In the genomic region with DNA sequence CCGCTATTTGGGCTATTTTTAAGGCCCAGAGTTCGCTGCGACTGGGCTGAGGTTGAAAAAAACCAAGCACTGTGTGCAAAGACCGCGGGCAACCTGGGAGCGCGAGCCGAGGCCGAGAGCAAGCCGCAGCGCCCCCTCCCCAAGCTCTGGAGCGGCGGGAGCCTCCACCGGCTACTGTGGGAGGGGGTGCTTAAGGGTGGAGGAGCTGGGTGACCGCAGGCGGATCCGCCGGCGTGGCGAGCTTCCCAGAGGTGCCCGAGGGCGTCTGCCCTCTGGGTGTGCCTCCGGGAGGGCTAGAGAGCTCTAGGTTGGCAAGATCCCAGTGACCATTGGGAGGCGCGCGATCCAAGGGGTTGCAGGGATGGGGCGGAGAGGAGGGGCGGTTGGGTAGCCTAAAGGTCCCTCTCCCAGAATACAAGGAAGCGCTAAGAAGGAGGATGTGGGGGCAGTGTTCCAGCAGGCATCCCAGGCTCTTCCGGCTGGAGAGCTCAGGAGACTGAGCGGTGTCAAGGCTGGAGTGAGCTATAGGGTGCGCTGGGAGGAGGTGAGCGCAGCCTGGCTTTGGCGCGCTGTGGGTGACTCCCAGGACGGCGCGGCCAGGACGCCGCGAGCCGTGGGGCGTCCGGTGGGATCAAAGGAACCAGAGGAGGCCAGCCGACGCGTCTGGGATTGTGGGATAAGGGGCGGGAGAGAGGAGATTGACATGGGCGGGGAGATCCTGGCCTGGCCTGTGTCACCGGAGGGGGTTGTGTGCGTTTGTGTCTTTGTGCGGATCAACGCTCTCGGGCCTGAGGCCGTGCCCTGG, we compare ENCODE assay signal across 11 cellular contexts. TPM values are rescaled to one million over a fixed set of nuclear protein-coding genes. Genes with fewer than 3 reads are reported as not detected.
DNase-seq lines count a peak whose midpoint lies in the region; ATAC-seq, FAIRE-seq and TF ChIP-seq lines count a peak whose summit lies in the region.
"Had no signal": no experiment of that assay in that cellular context is flagged by ENCODE, and none has a peak within 500 bp of the region (broad histone marks: within the 10 kb centered on the region; RNA-seq: fewer than 3 reads in every experiment).

No MANE protein-coding gene starts in this region.

- H3K23me2 ChIP-seq in H1 (ENCODE audit: low read depth, low read length), result peaks cover 4% of the 10 kb centered on the region; the same call in 1 of the 2 replicates

- H2BK20ac ChIP-seq in H1 (ENCODE audit: low read length), result no peak overlapping the region

- peak overlapping the region; percentile 79 for H3K4me2 ChIP-seq in H1 (ENCODE audit: insufficient read depth in 1 of 2, low read depth in 2 of 2, low read length in 2 of 2)

- H3K27ac ChIP-seq in H1 (ENCODE audit: low read depth, low read length), result no peak overlapping the region
- H3K27ac ChIP-seq: tibial artery had no signal

- H4K8ac ChIP-seq in H1 (ENCODE audit: extremely low read depth, insufficient read depth, low read length), result no peak overlapping the region; the same call in 1 of the 2 replicates

- peaks cover 0 to 20% (median 13%) of the 10 kb centered on the region in 4 experiments; a peak in 5 of 7 replicates for H3K4me1 ChIP-seq in H1 (replicated peaks in 1 of 4; ENCODE audit: control insufficient read depth in 3 of 4, insufficient read depth in 4 of 4, low read length in 3 of 4)

- H3K4me3 ChIP-seq in H1 (ENCODE audit: extremely low read depth in 1 of 4, insufficient read depth in 2 of 4, low read depth in 3 of 4, low read length in 4 of 4), result peak overlapping the region; percentile 22 to 52 (median 33); a peak in 6 of 8 replicates

- no peaks in the 10 kb centered on the region for H3K79me2 ChIP-seq in H1 (ENCODE audit: control insufficient read depth in 1 of 2, insufficient read depth in 2 of 2, low read length in 2 of 2)

- H3K56ac ChIP-seq in H1 (replicated peaks; ENCODE audit: insufficient read length, low read depth, low read length), result no peak overlapping the region

- no peak overlapping the region for H3K4ac ChIP-seq in H1 (replicated peaks; ENCODE audit: insufficient read length, low read depth, low read length)

- FAIRE-seq in H1 (lab: Jason Lieb, UNC), result no peak

- TF ChIP-seq EP300 in H1 (IDR thresholded peaks at IDR 0.05; ENCODE audit: borderline replicate concordance in 1 of 2, low read depth in 2 of 2, low read length in 2 of 2), result no peak

- no peak overlapping the region for H3K4me3 Mint-ChIP-seq in T-helper 2 cell treated with Interferon-gamma antibody and Interleukin-4, amounts not matched to agents 5 μg/mL and 100 μg/mL, for 36 hours

- H2AFZ ChIP-seq in H1 (ENCODE audit: low read length), result no peak overlapping the region

- no peak overlapping the region for H4K5ac ChIP-seq in H1 (ENCODE audit: insufficient read length, low read depth, low read length)

- H4K20me1 ChIP-seq in H1 (replicated peaks in 1 of 2; ENCODE audit: control insufficient read depth in 1 of 2, insufficient read depth in 2 of 2, low read length in 2 of 2), result peaks cover 26 to 34% of the 10 kb centered on the region in 2 experiments

- no peak overlapping the region for H2BK120ac ChIP-seq in H1 (replicated peaks; ENCODE audit: low read depth, low read length)

- 2% methylated on average over 44 of the region's 55 CpGs; no CpG with 5 or more reads in 1 of the 2 experiments for WGBS in H1 (ENCODE audit: extremely low coverage in 1 of 2, insufficient coverage in 1 of 2, insufficient read length in 1 of 2, insufficient replicate concordance in 2 of 2, low coverage in 1 of 2, low lambda C conversion rate in 2 of 2, missing lambda C conversion rate in 1 of 2), 2 experiments

- no peak overlapping the region for H3K27ac Mint-ChIP-seq in T-helper 2 cell treated with Interferon-gamma antibody and Interleukin-4, amounts not matched to agents 5 μg/mL and 100 μg/mL, for 36 hours

- no peak for TF ChIP-seq POLR2A in H1 (IDR thresholded peaks at IDR 0.05; ENCODE audit: control extremely low read depth in 1 of 2, low read depth in 2 of 2, low read length in 2 of 2)

- no peak overlapping the region for H2AK5ac ChIP-seq in H1 (ENCODE audit: low read depth, low read length)

- peaks cover 3% of the 10 kb centered on the region for H3K4me1 Mint-ChIP-seq in T-helper 2 cell treated with Interferon-gamma antibody and Interleukin-4, amounts not matched to agents 5 μg/mL and 100 μg/mL, for 36 hours (ENCODE audit: low read depth)

- no peaks in the 10 kb centered on the region for H3K9me3 ChIP-seq in H1 (ENCODE audit: insufficient read depth in 2 of 2, low read depth in 1 of 2, low read length in 1 of 2)
- H3K9me3 ChIP-seq: tibial artery had no signal

- no peak overlapping the region; the same call in none of the 2 replicates for H3K18ac ChIP-seq in H1 (ENCODE audit: extremely low read depth, low read length)

- H3K23ac ChIP-seq in H1 (ENCODE audit: insufficient read length), result no peak overlapping the region

- H3K14ac ChIP-seq in H1 (ENCODE audit: insufficient read length), result no peak overlapping the region

- CTCF ChIA-PET in H1 (lab: Charles Lee; ENCODE audit: partially characterized antibody), result interaction anchor here (0.6 to 10.2 kb wide), 9 partner anchors 10 to 635 kb away, joined by 3 to 150 read pairs (median 3); a partner anchor contains a TSS

- H4K91ac ChIP-seq in H1 (replicated peaks; ENCODE audit: insufficient read length, low read length), result no peak overlapping the region

- H3K79me1 ChIP-seq in H1 (ENCODE audit: low read depth, low read length), result no peaks in the 10 kb centered on the region

- peak overlapping the region; percentile 80; the same call in 1 of the 2 replicates for H2BK12ac ChIP-seq in H1 (ENCODE audit: low read depth, low read length)

- TF ChIP-seq CTCF in H1 (IDR thresholded peaks at IDR 0.05; ENCODE audit: control extremely low read depth in 1 of 3, insufficient read depth in 1 of 3, low read depth in 1 of 3, low read length in 3 of 3), result peak; percentile 51 to 57 (median 52)

- H3K36me3 Mint-ChIP-seq in T-helper 2 cell treated with Interferon-gamma antibody and Interleukin-4, amounts not matched to agents 5 μg/mL and 100 μg/mL, for 36 hours (ENCODE audit: low read depth), result peaks cover 2% of the 10 kb centered on the region

- no peak overlapping the region for H3K9ac ChIP-seq in H1 (replicated peaks in 1 of 4; ENCODE audit: extremely low read depth in 1 of 4, low read depth in 3 of 4, low read length in 3 of 4)

- peaks cover 94 to 100% (median 99%) of the 10 kb centered on the region in 4 experiments for H3K27me3 ChIP-seq in H1 (replicated peaks in 1 of 4; ENCODE audit: control insufficient read depth in 3 of 4, extremely low read depth in 1 of 4, insufficient read depth in 3 of 4, low read length in 3 of 4)

- H2BK5ac ChIP-seq in H1 (ENCODE audit: low read depth, low read length), result no peak overlapping the region

- ATAC-seq in GM18519 (IDR thresholded peaks at IDR 0.05; ENCODE audit: low FRiP score, unreplicated experiment), result no peak

- H3K36me3 ChIP-seq in H1 (ENCODE audit: control insufficient read depth in 2 of 4, insufficient read depth in 4 of 4, low read length in 3 of 4), result no peaks in the 10 kb centered on the region; a peak in 1 of 8 replicates
- H3K36me3 ChIP-seq: tibial artery had no signal

- peak; percentile 62 to 70 for TF ChIP-seq RAD21 in H1 (IDR thresholded peaks at IDR 0.05 in 1 of 2, conservative IDR thresholded peaks at IDR 0.05 in 1 of 2; ENCODE audit: low read depth in 2 of 2, low read length in 2 of 2)

- DNase-seq in HK-2 (ENCODE audit: unreplicated experiment) (peak; percentile 26), NCI-H460 (ENCODE audit: extremely low read depth, low read depth) (peak; percentile 25), H1 (ENCODE audit: low read depth in 1 of 2, low spot score in 2 of 2) (peak in 1 of 2 experiments; percentile 84), putamen (ENCODE audit: low spot score) (peak; percentile 8), hepatic stellate cell (ENCODE audit: low spot score) (no peak), glomerular visceral epithelial cell (ENCODE audit: extremely low spot score) (no peak)
- DNase-seq in T-helper 2 cell treated with Interferon-gamma antibody and Interleukin-4, amounts not matched to agents 5 μg/mL and 100 μg/mL, for 36 hours (ENCODE audit: low spot score), result no peak
- DNase-seq: activated effector memory CD4-positive, alpha-beta T cell treated with anti-CD3 and anti-CD28 coated beads, Interleukin-2, amount 50 U/mL, for 16 hours; tibial artery had no signal

- POLR2A ChIA-PET in H1 (lab: Charles Lee; ENCODE audit: partially characterized antibody), result interaction anchor here (1.1 to 2.3 kb wide), 6 partner anchors 10 to 27 kb away, joined by 4 to 10 read pairs (median 4); a partner anchor contains a TSS

- peaks cover 95% of the 10 kb centered on the region for H3K27me3 Mint-ChIP-seq in T-helper 2 cell treated with Interferon-gamma antibody and Interleukin-4, amounts not matched to agents 5 μg/mL and 100 μg/mL, for 36 hours (ENCODE audit: low read depth)

- H3K9me3 Mint-ChIP-seq in T-helper 2 cell treated with Interferon-gamma antibody and Interleukin-4, amounts not matched to agents 5 μg/mL and 100 μg/mL, for 36 hours, result no peaks in the 10 kb centered on the region

- H2BK15ac ChIP-seq in H1 (ENCODE audit: low read length), result no peak overlapping the region

RNA-seq across cellular contexts. Expression of a gene that starts 8.0 kb away (rescaled TPM):
- total RNA-seq in NCI-H460 (2014; rRNA removed; shearing (Covaris generic)), result not detected in 2 replicates
- not detected in 2 replicates for polyA plus RNA-seq in NCI-H460 (2014; cell fraction: nucleus; rRNA removed)
- not detected in 2 replicates for total RNA-seq in H1 (2021; fragmentation: NEBNext Ultra II Directional; extraction: Animal tissue kit (Norgen Biotek cat#: 25700))
- 0.06 TPM in 1 of 2 replicates, not detected in the other for polyA plus RNA-seq in H1 (2011; rRNA removed)
- not detected for polyA plus RNA-seq in H1 (2011; cell fraction: cytosol; rRNA removed)
- 0.17 TPM for polyA plus RNA-seq in H1 (2011; cell fraction: nucleus; rRNA removed)
- polyA plus RNA-seq in H1 (2012, experiment 1 of 2), result not detected in 4 replicates
- not detected for polyA plus RNA-seq in H1 (2012, experiment 2 of 2)
- not detected for polyA plus RNA-seq in H1 (2013, experiment 1 of 2)
- 0.06 TPM for polyA plus RNA-seq in H1 (2013, experiment 2 of 2)
- 0.22 TPM in 1 of 2 replicates, not detected in the other for polyA minus RNA-seq in H1 (2011; rRNA and poly(A)+ RNA removed)
- polyA minus RNA-seq in H1 (2011; cell fraction: cytosol; rRNA and poly(A)+ RNA removed), result not detected
- polyA minus RNA-seq in H1 (2011; cell fraction: nucleus; rRNA and poly(A)+ RNA removed), result 0.60 TPM
- total RNA-seq: pulmonary artery endothelial cell had no signal

RNA-seq across cellular contexts. Expression of a gene that starts 11.2 kb away (rescaled TPM):
- total RNA-seq in NCI-H460 (2014; rRNA removed; shearing (Covaris generic)), result 0.12 and 0.17 TPM in 2 replicates
- polyA plus RNA-seq in NCI-H460 (2014; cell fraction: nucleus; rRNA removed), result 0.32 and 0.47 TPM in 2 replicates
- not detected in 2 replicates for total RNA-seq in H1 (2021; fragmentation: NEBNext Ultra II Directional; extraction: Animal tissue kit (Norgen Biotek cat#: 25700))
- not detected in 2 replicates for polyA plus RNA-seq in H1 (2011; rRNA removed)
- polyA plus RNA-seq in H1 (2011; cell fraction: cytosol; rRNA removed), result not detected
- not detected for polyA plus RNA-seq in H1 (2011; cell fraction: nucleus; rRNA removed)
- not detected in 4 replicates for polyA plus RNA-seq in H1 (2012, experiment 1 of 2)
- not detected for polyA plus RNA-seq in H1 (2012, experiment 2 of 2)
- polyA plus RNA-seq in H1 (2013, experiment 1 of 2), result 0.06 TPM
- not detected for polyA plus RNA-seq in H1 (2013, experiment 2 of 2)
- not detected in 2 replicates for polyA minus RNA-seq in H1 (2011; rRNA and poly(A)+ RNA removed)
- polyA minus RNA-seq in H1 (2011; cell fraction: cytosol; rRNA and poly(A)+ RNA removed), result not detected
- not detected for polyA minus RNA-seq in H1 (2011; cell fraction: nucleus; rRNA and poly(A)+ RNA removed)
- total RNA-seq: pulmonary artery endothelial cell had no signal

Comparison
In these comparisons a context has a peak if more than half of its experiments do, and no peak if none do; other contexts are left out.
1. DNase-seq: peak in HK-2 (single experiment), NCI-H460 (single experiment) and putamen (single experiment); none in hepatic stellate cell (single experiment), glomerular visceral epithelial cell (single experiment) and T-helper 2 cell treated with Interferon-gamma antibody and Interleukin-4, amounts not matched to agents 5 μg/mL and 100 μg/mL, for 36 hours (single experiment).